17 cellular contexts compared by ENCODE assay signal in the genomic region with DNA sequence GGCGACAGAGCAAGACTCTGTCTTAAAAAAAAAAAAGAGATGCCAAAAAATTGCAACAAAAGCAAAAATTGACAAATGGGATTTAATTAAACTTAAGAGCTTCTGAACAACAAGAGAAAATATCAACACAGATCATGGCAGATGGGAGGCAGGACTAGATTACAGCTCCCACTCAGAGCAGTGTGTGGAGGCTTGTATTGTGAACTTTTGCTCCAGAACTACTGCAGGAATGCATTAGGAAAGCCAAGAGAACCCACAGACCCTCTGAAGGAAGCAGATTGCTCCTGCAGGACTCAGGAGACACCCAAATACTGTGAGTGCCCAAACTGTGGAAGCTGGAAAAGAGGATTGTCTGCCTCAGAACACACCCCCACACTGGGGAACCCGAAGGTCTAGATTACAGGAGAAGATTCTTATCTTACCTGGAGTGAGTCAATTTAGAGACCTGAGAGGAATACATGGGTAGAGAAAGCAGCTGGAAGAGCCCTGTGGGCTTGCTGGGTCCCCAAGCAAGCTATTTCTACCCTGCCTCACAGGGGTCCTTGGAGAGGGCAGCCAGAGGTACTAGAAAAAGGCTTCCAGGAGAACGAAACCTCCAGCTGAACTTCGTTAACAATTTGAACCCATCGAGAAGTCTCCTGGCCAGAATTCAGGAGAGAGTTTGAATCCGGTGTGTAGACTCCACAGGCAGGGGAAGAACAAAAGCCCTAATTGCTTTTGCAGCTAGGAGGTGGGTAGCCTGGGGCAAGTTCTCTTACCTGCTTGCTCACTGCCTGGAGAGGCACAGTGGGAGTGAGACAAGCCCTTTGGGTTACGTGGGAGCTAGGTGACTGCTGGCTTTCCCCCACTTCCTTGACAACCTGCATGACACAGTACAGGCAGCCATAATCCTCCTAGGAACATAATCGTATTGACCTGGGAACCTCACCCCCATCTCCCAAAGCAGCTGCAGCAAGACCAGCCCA.
"Had no signal": no experiment of that assay in that cellular context is flagged by ENCODE, and none has a peak within 500 bp of the region (broad histone marks: within the 10 kb centered on the region; RNA-seq: fewer than 3 reads in every experiment).

No MANE protein-coding gene starts in this region.

- H3K4me1 ChIP-seq: left ventricle myocardium inferior had no signal

- H2AFZ ChIP-seq: hepatocyte had no signal

- H3K9me3 Mint-ChIP-seq: activated naive CD4-positive, alpha-beta T cell treated with anti-CD3 and anti-CD28 coated beads, Interleukin-2, amount 10 ng/mL, durations not matched to agents 7 days and 5 days had no signal

- ATAC-seq: activated CD8-positive, alpha-beta memory T cell treated with anti-CD3 and anti-CD28 coated beads, Interleukin-2, amount 10 ng/mL, durations not matched to agents 7 days and 5 days; mucosa of descending colon; naive thymus-derived CD8-positive, alpha-beta T cell; stimulated activated effector memory CD8-positive, alpha-beta T cell treated with anti-CD3 and anti-CD28 coated beads, Interleukin-12 subunit alpha, Interleukin-12 subunit beta, amount 100 ng/mL, for 72 hours; T-cell had no signal

- H3K27me3 Mint-ChIP-seq: activated CD8-positive, alpha-beta memory T cell treated with anti-CD3 and anti-CD28 coated beads, Interleukin-2, amount 10 ng/mL, durations not matched to agents 7 days and 5 days; activated naive CD4-positive, alpha-beta T cell treated with anti-CD3 and anti-CD28 coated beads, Interleukin-2, amount 10 ng/mL, durations not matched to agents 7 days and 5 days; central memory CD8-positive, alpha-beta T cell had no signal

- H3K27ac Mint-ChIP-seq: activated CD8-positive, alpha-beta memory T cell treated with anti-CD3 and anti-CD28 coated beads, Interleukin-2, amount 10 ng/mL, durations not matched to agents 7 days and 5 days; activated naive CD4-positive, alpha-beta T cell treated with anti-CD3 and anti-CD28 coated beads, Interleukin-2, amount 10 ng/mL, durations not matched to agents 7 days and 5 days; memory B cell; stimulated activated effector memory CD8-positive, alpha-beta T cell treated with anti-CD3 and anti-CD28 coated beads, Interleukin-12 subunit alpha, Interleukin-12 subunit beta, amount 100 ng/mL, for 72 hours; T-cell had no signal

- H3K4me1 Mint-ChIP-seq: activated CD8-positive, alpha-beta memory T cell treated with anti-CD3 and anti-CD28 coated beads, Interleukin-2, amount 10 ng/mL, durations not matched to agents 7 days and 5 days; activated naive CD4-positive, alpha-beta T cell treated with anti-CD3 and anti-CD28 coated beads, Interleukin-2, amount 10 ng/mL, durations not matched to agents 7 days and 5 days; central memory CD8-positive, alpha-beta T cell; memory B cell; naive thymus-derived CD8-positive, alpha-beta T cell; stimulated activated effector memory CD8-positive, alpha-beta T cell treated with anti-CD3 and anti-CD28 coated beads, Interleukin-12 subunit alpha, Interleukin-12 subunit beta, amount 100 ng/mL, for 72 hours; T-cell had no signal

- H3K27ac ChIP-seq: hepatocyte, left ventricle myocardium inferior, neutrophil, thoracic aorta, VCaP had no signal

- H3K4me3 ChIP-seq: hepatocyte, left ventricle myocardium inferior, mucosa of descending colon, thoracic aorta had no signal

- H3K36me3 Mint-ChIP-seq: activated CD8-positive, alpha-beta memory T cell treated with anti-CD3 and anti-CD28 coated beads, Interleukin-2, amount 10 ng/mL, durations not matched to agents 7 days and 5 days; activated naive CD4-positive, alpha-beta T cell treated with anti-CD3 and anti-CD28 coated beads, Interleukin-2, amount 10 ng/mL, durations not matched to agents 7 days and 5 days; memory B cell; naive thymus-derived CD8-positive, alpha-beta T cell; stimulated activated effector memory CD8-positive, alpha-beta T cell treated with anti-CD3 and anti-CD28 coated beads, Interleukin-12 subunit alpha, Interleukin-12 subunit beta, amount 100 ng/mL, for 72 hours; T-cell had no signal

- H3K27me3 ChIP-seq: hepatocyte, neutrophil had no signal

- H3K4me3 Mint-ChIP-seq: activated CD8-positive, alpha-beta memory T cell treated with anti-CD3 and anti-CD28 coated beads, Interleukin-2, amount 10 ng/mL, durations not matched to agents 7 days and 5 days; activated naive CD4-positive, alpha-beta T cell treated with anti-CD3 and anti-CD28 coated beads, Interleukin-2, amount 10 ng/mL, durations not matched to agents 7 days and 5 days; central memory CD8-positive, alpha-beta T cell; memory B cell; naive thymus-derived CD8-positive, alpha-beta T cell; stimulated activated effector memory CD8-positive, alpha-beta T cell treated with anti-CD3 and anti-CD28 coated beads, Interleukin-12 subunit alpha, Interleukin-12 subunit beta, amount 100 ng/mL, for 72 hours; T-cell had no signal

- H3K4me2 ChIP-seq: hepatocyte had no signal

- H3K36me3 ChIP-seq: left ventricle myocardium inferior, neutrophil, thoracic aorta had no signal

- H3K9me3 ChIP-seq: mucosa of descending colon, neutrophil, thoracic aorta had no signal

- DNase-seq: activated CD4-positive, alpha-beta T cell treated with anti-CD3 and anti-CD28 coated beads, Interleukin-2, amount 50 U/mL, for 48 hours; activated CD8-positive, alpha-beta memory T cell treated with anti-CD3 and anti-CD28 coated beads, Interleukin-2, amount 10 ng/mL, durations not matched to agents 7 days and 5 days; activated naive CD4-positive, alpha-beta T cell treated with anti-CD3 and anti-CD28 coated beads, Interleukin-2, amount 10 ng/mL, durations not matched to agents 7 days and 5 days; activated T-cell treated with anti-CD3 and anti-CD28 coated beads, Interleukin-2, amount 50 U/mL, for 1 hour; effector CD8-positive, alpha-beta T cell; left ventricle myocardium inferior; mucosa of descending colon; retina; T-cell had no signal
